Comparison of ENCODE assay signal across 1 cellular context in the genomic region with DNA sequence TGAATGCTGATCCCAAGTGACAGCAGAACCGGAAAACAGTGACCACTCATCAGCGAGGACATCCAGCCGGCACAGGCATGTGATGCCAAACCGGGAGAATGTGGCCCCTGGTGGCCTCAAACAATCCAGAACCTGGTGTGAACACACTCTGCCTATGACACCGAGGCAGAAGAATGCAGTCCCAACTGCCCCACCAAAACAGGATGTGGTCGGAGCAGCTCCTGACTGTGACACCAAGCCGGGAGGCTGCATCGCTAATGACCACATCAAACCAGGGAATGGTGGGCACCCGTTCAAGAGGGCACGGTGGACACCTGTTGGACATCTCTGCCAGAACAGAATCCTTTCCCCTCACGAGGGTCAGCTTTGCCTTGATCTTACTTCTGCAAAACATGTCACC.
TF ChIP-seq lines count a peak whose summit lies in the region.

No MANE protein-coding gene starts in this region.

TF ChIP-seq in H1, 55 proteins besides CTCF, POLR2A, EP300 and RAD21:
- no peak for TF ChIP-seq PHF8 (conservative IDR thresholded peaks at IDR 0.05; ENCODE audit: low read depth, low read length)
- TF ChIP-seq KDM5A (IDR thresholded peaks at IDR 0.05; ENCODE audit: low read length), result no peak
- TF ChIP-seq JUN (IDR thresholded peaks at IDR 0.05; ENCODE audit: low read depth, low read length), result no peak
- no peak for TF ChIP-seq HDAC2 (IDR thresholded peaks at IDR 0.05; ENCODE audit: borderline replicate concordance in 1 of 2, low read depth in 2 of 2, low read length in 2 of 2)
- TF ChIP-seq RFX5 (IDR thresholded peaks at IDR 0.05; ENCODE audit: borderline replicate concordance, low read depth, low read length), result no peak
- no peak for TF ChIP-seq EGR1 (IDR thresholded peaks at IDR 0.05; ENCODE audit: borderline replicate concordance, low read depth, low read length)
- TF ChIP-seq YY1 (IDR thresholded peaks at IDR 0.05; ENCODE audit: low read depth, low read length), result no peak
- no peak for TF ChIP-seq ASH2L (IDR thresholded peaks at IDR 0.05; ENCODE audit: low read length)
- no peak for TF ChIP-seq GABPA (IDR thresholded peaks at IDR 0.05; ENCODE audit: borderline replicate concordance, insufficient read depth, low read length)
- no peak for TF ChIP-seq ZNF274 (IDR thresholded peaks at IDR 0.05; ENCODE audit: borderline replicate concordance, extremely low read depth, low read length)
- TF ChIP-seq SIN3A (conservative IDR thresholded peaks at IDR 0.05 in 1 of 2, IDR thresholded peaks at IDR 0.05 in 1 of 2; ENCODE audit: low read depth in 1 of 2, low read length in 2 of 2), result no peak
- no peak for TF ChIP-seq NANOG (IDR thresholded peaks at IDR 0.05; ENCODE audit: insufficient read depth, low read depth, low read length, poor library complexity, severe bottlenecking)
- TF ChIP-seq TBP (IDR thresholded peaks at IDR 0.05; ENCODE audit: low read depth, low read length), result no peak
- no peak for TF ChIP-seq RXRA (IDR thresholded peaks at IDR 0.05; ENCODE audit: insufficient read depth, low read depth, low read length)
- no peak for TF ChIP-seq SP2 (IDR thresholded peaks at IDR 0.05; ENCODE audit: low read length)
